In the genomic region with DNA sequence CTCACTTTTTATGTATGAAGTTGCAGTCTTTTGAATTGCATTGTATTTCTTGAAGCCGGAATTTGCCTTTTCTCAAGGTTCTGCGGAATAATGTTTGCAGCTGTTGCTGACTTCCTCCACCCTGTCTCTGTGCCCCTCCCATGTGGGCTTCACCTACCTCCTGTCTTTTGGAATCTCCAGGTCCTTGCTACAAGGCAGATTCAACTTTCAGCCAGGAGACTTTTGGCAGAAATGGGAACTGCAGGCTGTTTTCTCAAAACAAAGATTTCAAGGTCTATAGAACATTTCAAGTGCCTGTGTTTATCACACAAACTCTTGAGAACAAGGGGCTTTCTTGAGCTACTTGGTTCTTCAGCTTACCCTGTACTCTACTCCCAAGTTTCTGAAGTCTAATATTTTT, we compare ENCODE assay signal across 17 cellular contexts. TPM values are rescaled to one million over a fixed set of nuclear protein-coding genes. Genes with fewer than 3 reads are reported as not detected.
A peak's percentile ranks its signal among the peaks of the same experiment; 100 is the strongest.
DNase-seq lines count a peak whose midpoint lies in the region; ATAC-seq and TF ChIP-seq lines count a peak whose summit lies in the region.
"Had no signal": no experiment of that assay in that cellular context is flagged by ENCODE, and none has a peak within 500 bp of the region (broad histone marks: within the 10 kb centered on the region; RNA-seq: fewer than 3 reads in every experiment).

No MANE protein-coding gene starts in this region.

- no peak for TF ChIP-seq EP300 in transverse colon (IDR thresholded peaks at IDR 0.05; ENCODE audit: low read depth)

- DNase-seq in DND-41 (no peak), astrocyte of the cerebellum (ENCODE audit: low read depth) (no peak), islet precursor cell (peak; percentile 65), transverse colon (no peak), DMS153 (lab: John Stamatoyannopoulos, UW) (no peak)
- DNase-seq: activated CD4-positive, CD25-positive, alpha-beta regulatory T cell treated with anti-CD3 and anti-CD28 coated beads, Interleukin-2, amount 50 U/mL, for 72 hours; activated T-cell treated with anti-CD3 and anti-CD28 coated beads, Interleukin-2, amount 50 U/mL, for 48 hours; aorta; C1 segment of cervical spinal cord; MG63; naive B cell; NCI-H510A had no signal

- H3K36me3 ChIP-seq in DND-41 (ENCODE audit: insufficient read depth, low read length) = peaks cover 21% of the 10 kb centered on the region
- 0 out of 2 replicates have a peak, but pooled peaks cover 13% of the 10 kb centered on the region for H3K36me3 ChIP-seq in HUES48 (ENCODE audit: control insufficient read depth, insufficient read depth, low read length)
- H3K36me3 ChIP-seq in transverse colon = peaks cover 0 to 7% (median 3%) of the 10 kb centered on the region in 4 donors
- H3K36me3 ChIP-seq: SJCRH30 had no signal

- 63 to 81% methylated on average over 2 of the region's 2 CpGs for WGBS in transverse colon (ENCODE audit: low coverage in 1 of 2), 2 donors

- peaks cover 79% of the 10 kb centered on the region for H3K79me2 ChIP-seq in DND-41 (ENCODE audit: insufficient read depth, low read length)

- peaks cover 12% of the 10 kb centered on the region; the same call in 1 of the 2 replicates for H4K20me1 ChIP-seq in DND-41 (ENCODE audit: insufficient read depth, low read length)

- H2AFZ ChIP-seq in DND-41 (ENCODE audit: low read depth, low read length) = no peak overlapping the region

- H3K9me3 ChIP-seq in DND-41 (ENCODE audit: insufficient read depth, low read length, severe bottlenecking) (no peaks in the 10 kb centered on the region), HUES48 (ENCODE audit: control insufficient read depth, insufficient read depth, low read length) (no peaks in the 10 kb centered on the region), transverse colon (no peaks in the 10 kb centered on the region)
- H3K9me3 ChIP-seq: MG63, SJCRH30 had no signal

- in situ Hi-C loops in astrocyte of the cerebellum (cut with HindIII; ENCODE audit: low sequenced_read_pairs) (no loop called here), transverse colon (cut with MboI; ENCODE audit: low pct_ligation_motif_present in 1 of 4, low pct_unique_long_range_greater_than_20kb in 1 of 4, low sequenced_read_pairs in 3 of 4) (no loop called here)

- H3K4me1 ChIP-seq in DND-41 (ENCODE audit: insufficient read depth, low read length) (peaks cover 13% of the 10 kb centered on the region), HUES48 (ENCODE audit: control insufficient read depth, insufficient read depth, low read length) (peaks cover 7% of the 10 kb centered on the region), transverse colon (peaks cover 0 to 4% (median 0%) of the 10 kb centered on the region in 4 donors)
- H3K4me1 ChIP-seq: SJCRH30 had no signal

- intact Hi-C loops in transverse colon (cut with DNase I; ENCODE audit: low total_unique reads) = no loop called here

- H3K27me3 ChIP-seq in DND-41 (ENCODE audit: insufficient read depth, low read length, poor library complexity) (no peaks in the 10 kb centered on the region), HUES48 (ENCODE audit: control insufficient read depth, insufficient read depth, low read length) (no peaks in the 10 kb centered on the region), transverse colon (no peaks in the 10 kb centered on the region)
- H3K27me3 ChIP-seq: MG63, SJCRH30 had no signal

- H3K9ac ChIP-seq in DND-41 (ENCODE audit: low read depth, low read length) (no peak overlapping the region), HUES48 (ENCODE audit: low read depth, low read length) (no peak overlapping the region)

- peak overlapping the region; percentile 39; the same call in 1 of the 2 replicates for H3K27ac ChIP-seq in DND-41 (ENCODE audit: low read length)
- H3K27ac ChIP-seq in HUES48 (ENCODE audit: low read depth, low read length) = peak overlapping the region; percentile 51
- H3K27ac ChIP-seq in transverse colon = no peak overlapping the region
- H3K27ac ChIP-seq: SJCRH30 had no signal

- H3K4me3 ChIP-seq in DND-41 (ENCODE audit: low read depth in 1 of 2, low read length in 2 of 2) (no peak overlapping the region), HUES48 (ENCODE audit: low read depth, low read length) (no peak overlapping the region), astrocyte of the cerebellum (ENCODE audit: low read depth, low read length) (no peak overlapping the region), transverse colon (no peak overlapping the region)
- H3K4me3 ChIP-seq: MG63, SJCRH30, smooth muscle cell had no signal

- H3K4me2 ChIP-seq in DND-41 (ENCODE audit: insufficient read depth, low read length) = no peak overlapping the region
- H3K4me2 ChIP-seq: smooth muscle cell had no signal

- TF ChIP-seq POLR2A in transverse colon (IDR thresholded peaks at IDR 0.05) = no peak

- TF ChIP-seq CTCF in DND-41 (IDR thresholded peaks at IDR 0.05; ENCODE audit: borderline replicate concordance, extremely low read depth, low read length, poor library complexity, severe bottlenecking) (no peak), astrocyte of the cerebellum (IDR thresholded peaks at IDR 0.05; ENCODE audit: low read depth, low read length, missing control alignments) (peak; percentile 37), transverse colon (IDR thresholded peaks at IDR 0.05) (no peak)

- ATAC-seq in DND-41 (ENCODE audit: insufficient read depth, low read depth) (no peak), GM19452 (IDR thresholded peaks at IDR 0.05; ENCODE audit: unreplicated experiment) (no peak), HG03039 (IDR thresholded peaks at IDR 0.05; ENCODE audit: unreplicated experiment) (no peak)

RNA-seq across cellular contexts. Expression of gene ZNF236, which starts 25.6 kb away (rescaled TPM):
- total RNA-seq in transverse colon = 10 to 100 TPM; 18.3 to 82.8 (median 43.7) TPM

Comparison
In these comparisons a context has a peak if more than half of its experiments do, and no peak if none do; other contexts are left out.
1. H3K27ac ChIP-seq: peak in DND-41 (single experiment) and HUES48 (single experiment); none in transverse colon (0 of 4).